Comparison of ENCODE assay signal across 1 cellular context in the genomic region with DNA sequence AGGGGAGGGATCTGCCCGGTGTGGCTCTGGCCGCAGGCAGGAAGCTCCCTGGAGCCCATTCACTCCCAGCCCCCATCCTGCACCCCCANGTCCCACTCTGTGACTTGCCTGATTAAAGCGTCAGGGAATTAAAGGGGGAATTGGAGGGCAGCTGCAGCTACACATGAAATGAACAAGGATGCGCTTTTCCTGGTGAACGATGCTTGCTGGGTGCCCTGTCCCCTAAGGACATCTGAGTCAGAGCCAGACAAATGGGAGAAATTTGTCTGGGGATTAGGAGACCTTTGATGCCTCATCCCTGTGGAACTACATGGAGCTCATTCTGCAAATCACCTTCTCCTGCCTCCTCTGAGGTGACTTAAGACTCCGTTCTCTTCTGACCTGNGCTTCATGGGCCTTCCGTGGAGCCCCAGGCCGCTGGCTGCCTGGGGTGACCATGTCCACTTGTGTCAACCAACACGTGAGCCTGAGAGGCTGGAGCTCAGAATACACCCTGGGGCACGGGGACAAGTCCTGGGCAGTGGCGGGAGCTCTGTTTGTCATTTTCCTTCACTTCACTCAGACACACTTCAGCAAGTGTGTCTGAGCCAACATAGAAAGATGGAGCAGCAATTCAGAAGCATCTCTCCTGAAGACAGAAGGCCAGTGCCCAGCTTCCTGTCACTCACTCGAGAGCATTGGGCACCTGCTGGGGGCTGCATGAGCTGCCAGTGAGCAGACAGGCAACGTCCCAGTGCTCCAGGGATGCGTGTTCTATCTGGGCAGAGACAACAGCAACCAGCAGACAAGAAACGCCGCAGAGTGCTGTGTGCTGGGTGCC.
TF ChIP-seq lines count a peak whose summit lies in the region.

No MANE protein-coding gene starts in this region.

TF ChIP-seq in IMR-90, 13 proteins besides CTCF, POLR2A, EP300 and RAD21:
- TF ChIP-seq CHD1 (IDR thresholded peaks at IDR 0.05; ENCODE audit: low read depth, low read length) (no peak), RCOR1 (IDR thresholded peaks at IDR 0.05; ENCODE audit: insufficient replicate concordance, low read length) (no peak), MXI1 (IDR thresholded peaks at IDR 0.05; ENCODE audit: borderline replicate concordance, low read depth, low read length) (no peak), MAZ (IDR thresholded peaks at IDR 0.05; ENCODE audit: borderline replicate concordance, low read depth, low read length) (no peak), BHLHE40 (IDR thresholded peaks at IDR 0.05; ENCODE audit: low read depth, low read length) (no peak), FOS (IDR thresholded peaks at IDR 0.05; ENCODE audit: low read depth, low read length) (no peak), NFE2L2 (IDR thresholded peaks at IDR 0.05; ENCODE audit: low read depth, low read length) (no peak), RFX5 (IDR thresholded peaks at IDR 0.05; ENCODE audit: low read depth, low read length) (no peak), MAFK (IDR thresholded peaks at IDR 0.05; ENCODE audit: low read depth, low read length) (no peak), CEBPB (IDR thresholded peaks at IDR 0.05; ENCODE audit: low read depth, low read length) (no peak), SMC3 (IDR thresholded peaks at IDR 0.05; ENCODE audit: low read depth, low read length) (no peak)
- TF ChIP-seq, protein P1, sequence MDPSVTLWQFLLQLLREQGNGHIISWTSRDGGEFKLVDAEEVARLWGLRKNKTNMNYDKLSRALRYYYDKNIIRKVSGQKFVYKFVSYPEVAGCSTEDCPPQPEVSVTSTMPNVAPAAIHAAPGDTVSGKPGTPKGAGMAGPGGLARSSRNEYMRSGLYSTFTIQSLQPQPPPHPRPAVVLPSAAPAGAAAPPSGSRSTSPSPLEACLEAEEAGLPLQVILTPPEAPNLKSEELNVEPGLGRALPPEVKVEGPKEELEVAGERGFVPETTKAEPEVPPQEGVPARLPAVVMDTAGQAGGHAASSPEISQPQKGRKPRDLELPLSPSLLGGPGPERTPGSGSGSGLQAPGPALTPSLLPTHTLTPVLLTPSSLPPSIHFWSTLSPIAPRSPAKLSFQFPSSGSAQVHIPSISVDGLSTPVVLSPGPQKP (IDR thresholded peaks at IDR 0.05; ENCODE audit: borderline replicate concordance, low read depth, low read length): no peak
- TF ChIP-seq, protein P2, sequence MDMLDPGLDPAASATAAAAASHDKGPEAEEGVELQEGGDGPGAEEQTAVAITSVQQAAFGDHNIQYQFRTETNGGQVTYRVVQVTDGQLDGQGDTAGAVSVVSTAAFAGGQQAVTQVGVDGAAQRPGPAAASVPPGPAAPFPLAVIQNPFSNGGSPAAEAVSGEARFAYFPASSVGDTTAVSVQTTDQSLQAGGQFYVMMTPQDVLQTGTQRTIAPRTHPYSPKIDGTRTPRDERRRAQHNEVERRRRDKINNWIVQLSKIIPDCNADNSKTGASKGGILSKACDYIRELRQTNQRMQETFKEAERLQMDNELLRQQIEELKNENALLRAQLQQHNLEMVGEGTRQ (IDR thresholded peaks at IDR 0.05; ENCODE audit: low read depth, low read length): no peak
